18 cellular contexts compared by ENCODE assay signal in genomic region chr10:667602-668143, GRCh38.
"Had no signal": no experiment of that assay in that cellular context is flagged by ENCODE, and none has a peak within 500 bp of the region (broad histone marks: within the 10 kb centered on the region; RNA-seq: fewer than 3 reads in every experiment).

No MANE protein-coding gene starts in this region.

- H3K4me3 Mint-ChIP-seq: activated CD4-positive, alpha-beta T cell treated with anti-CD3 and anti-CD28 coated beads, Interleukin-2, amount 10 ng/mL, durations not matched to agents 24 days and 14 days; activated CD8-positive, alpha-beta T cell treated with anti-CD3 and anti-CD28 coated beads for 36 hours; activated naive CD8-positive, alpha-beta T cell treated with anti-CD3 and anti-CD28 coated beads, Interleukin-2, amount 10 ng/mL, durations not matched to agents 7 days and 5 days; activated T-cell treated with anti-CD3 and anti-CD28 coated beads, Interleukin-2, amount 50 U/mL, for 24 hours; brain; central memory CD8-positive, alpha-beta T cell; type B pancreatic cell had no signal

- DNase-seq: activated CD4-positive, alpha-beta T cell treated with anti-CD3 and anti-CD28 coated beads, Interleukin-2, amount 10 ng/mL, durations not matched to agents 24 days and 14 days; activated CD8-positive, alpha-beta T cell treated with anti-CD3 and anti-CD28 coated beads for 36 hours; activated naive CD4-positive, alpha-beta T cell treated with Interleukin-2 at 50 U/mL for 16 hours; activated naive CD8-positive, alpha-beta T cell treated with anti-CD3 and anti-CD28 coated beads, Interleukin-2, amount 10 ng/mL, durations not matched to agents 7 days and 5 days; activated T-cell treated with anti-CD3 and anti-CD28 coated beads, Interleukin-2, amount 50 U/mL, for 24 hours; amygdala; heart left ventricle; kidney glomerular epithelial cell; left ventricle myocardium superior; occipital lobe; stimulated activated naive CD8-positive, alpha-beta T cell treated with anti-CD3 and anti-CD28 coated beads, Interleukin-15, Interleukin-2, amounts not matched to agents 100 U/mL and 50 U/mL, for 24 hours; T1000 had no signal

- H3K27me3 ChIP-seq: gastroesophageal sphincter, heart left ventricle had no signal

- H3K27ac ChIP-seq: coronary artery had no signal

- H3K27ac Mint-ChIP-seq: activated CD4-positive, alpha-beta T cell treated with anti-CD3 and anti-CD28 coated beads, Interleukin-2, amount 10 ng/mL, durations not matched to agents 24 days and 14 days; activated CD8-positive, alpha-beta T cell treated with anti-CD3 and anti-CD28 coated beads for 36 hours; activated naive CD8-positive, alpha-beta T cell treated with anti-CD3 and anti-CD28 coated beads, Interleukin-2, amount 10 ng/mL, durations not matched to agents 7 days and 5 days; activated T-cell treated with anti-CD3 and anti-CD28 coated beads, Interleukin-2, amount 50 U/mL, for 24 hours; activated T-helper 2 cell treated with anti-CD3 and anti-CD28 coated beads, Interferon-gamma antibody, Interleukin-2, Interleukin-4, amounts not matched to agents 10 μg/mL and 5 μg/mL and 100 μg/mL, durations not matched to agents 14 hours and 24 hours and 36 hours; brain; type B pancreatic cell had no signal

- H3K4me1 Mint-ChIP-seq: activated CD4-positive, alpha-beta T cell treated with anti-CD3 and anti-CD28 coated beads, Interleukin-2, amount 10 ng/mL, durations not matched to agents 24 days and 14 days; activated naive CD8-positive, alpha-beta T cell treated with anti-CD3 and anti-CD28 coated beads, Interleukin-2, amount 10 ng/mL, durations not matched to agents 7 days and 5 days had no signal

- H3K9me3 Mint-ChIP-seq: activated CD4-positive, alpha-beta T cell treated with anti-CD3 and anti-CD28 coated beads, Interleukin-2, amount 10 ng/mL, durations not matched to agents 24 days and 14 days; activated T-cell treated with anti-CD3 and anti-CD28 coated beads, Interleukin-2, amount 50 U/mL, for 24 hours; central memory CD8-positive, alpha-beta T cell; type B pancreatic cell had no signal

- H3K4me3 ChIP-seq: coronary artery, gastroesophageal sphincter, heart left ventricle had no signal

- H3K27me3 Mint-ChIP-seq: activated CD4-positive, alpha-beta T cell treated with anti-CD3 and anti-CD28 coated beads, Interleukin-2, amount 10 ng/mL, durations not matched to agents 24 days and 14 days; activated CD8-positive, alpha-beta T cell treated with anti-CD3 and anti-CD28 coated beads for 36 hours; activated naive CD8-positive, alpha-beta T cell treated with anti-CD3 and anti-CD28 coated beads, Interleukin-2, amount 10 ng/mL, durations not matched to agents 7 days and 5 days; brain; type B pancreatic cell had no signal

- ATAC-seq: activated CD8-positive, alpha-beta T cell treated with anti-CD3 and anti-CD28 coated beads for 36 hours; gastroesophageal sphincter; heart left ventricle; left ventricle myocardium superior; stimulated activated naive CD8-positive, alpha-beta T cell treated with anti-CD3 and anti-CD28 coated beads, Interleukin-15, Interleukin-2, amounts not matched to agents 100 U/mL and 50 U/mL, for 24 hours had no signal

- H3K36me3 ChIP-seq: gastroesophageal sphincter, heart left ventricle had no signal

- H3K9me3 ChIP-seq: gastroesophageal sphincter, heart left ventricle had no signal
